ENCODE assay signal across 26 cellular contexts in the genomic region with DNA sequence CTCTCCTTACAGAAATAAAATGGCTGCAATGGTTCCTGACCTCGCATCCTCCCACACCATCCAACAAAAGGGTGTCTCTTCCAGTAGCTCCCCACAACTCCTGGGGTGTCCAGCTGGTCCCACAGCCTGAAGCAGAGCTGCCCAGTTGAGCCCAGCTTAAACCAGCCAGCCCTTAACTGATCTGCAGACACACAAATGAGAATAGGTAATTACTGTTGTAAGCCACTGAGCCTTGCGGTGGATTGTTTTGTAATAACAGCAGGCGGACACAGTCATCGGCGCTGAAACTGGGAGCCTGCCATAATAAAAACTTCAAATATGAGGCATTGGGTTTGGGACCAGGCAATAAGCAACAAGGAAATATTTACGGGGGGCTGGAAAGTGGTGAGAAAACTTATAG. TPM values are rescaled to one million over a fixed set of nuclear protein-coding genes. Genes with fewer than 3 reads are reported as not detected.
DNase-seq lines count a peak whose midpoint lies in the region; ATAC-seq, FAIRE-seq and TF ChIP-seq lines count a peak whose summit lies in the region.
"Had no signal": no experiment of that assay in that cellular context is flagged by ENCODE, and none has a peak within 500 bp of the region (broad histone marks: within the 10 kb centered on the region; RNA-seq: fewer than 3 reads in every experiment).

No MANE protein-coding gene starts in this region.

- H4K20me1 ChIP-seq in H1 (replicated peaks in 1 of 2; ENCODE audit: control insufficient read depth in 1 of 2, insufficient read depth in 2 of 2, low read length in 2 of 2), result no peaks in the 10 kb centered on the region
- no peaks in the 10 kb centered on the region for H4K20me1 ChIP-seq in neural progenitor cell (ENCODE audit: low read depth)
- no peaks in the 10 kb centered on the region for H4K20me1 ChIP-seq in SK-N-SH (ENCODE audit: insufficient read depth)
- H4K20me1 ChIP-seq: BLaER1 had no signal

- H3K23me2 ChIP-seq in H1 (ENCODE audit: low read depth, low read length), result 0 out of 2 replicates have a peak, but pooled peaks cover 1% of the 10 kb centered on the region

- no peak overlapping the region for H3K14ac ChIP-seq in H1 (ENCODE audit: insufficient read length)

- 93% methylated on average over 6 of the region's 6 CpGs for WGBS in A549 (ENCODE audit: missing lambda C conversion rate)
- 94% methylated on average over 6 of the region's 6 CpGs; no CpG with 5 or more reads in 1 of the 2 experiments for WGBS in H1 (ENCODE audit: extremely low coverage in 1 of 2, insufficient coverage in 1 of 2, insufficient read length in 1 of 2, insufficient replicate concordance in 2 of 2, low coverage in 1 of 2, low lambda C conversion rate in 2 of 2, missing lambda C conversion rate in 1 of 2), 2 experiments
- 85% methylated on average over 6 of the region's 6 CpGs for WGBS in SK-N-SH (ENCODE audit: low lambda C conversion rate)

- H3K9me3 Mint-ChIP-seq in neural progenitor cell, result peaks cover 2% of the 10 kb centered on the region
- H3K9me3 Mint-ChIP-seq: activated naive CD4-positive, alpha-beta T cell treated with anti-CD3 and anti-CD28 coated beads for 36 hours; stimulated activated naive CD8-positive, alpha-beta T cell treated with anti-CD3 and anti-CD28 coated beads, Interleukin-15, Interleukin-2, amounts not matched to agents 100 ng/mL and 50 ng/mL, for 24 hours had no signal

- no peak overlapping the region for H3K56ac ChIP-seq in H1 (replicated peaks; ENCODE audit: insufficient read length, low read depth, low read length)

- no peak overlapping the region for H2BK120ac ChIP-seq in H1 (replicated peaks; ENCODE audit: low read depth, low read length)

- H2BK20ac ChIP-seq in H1 (ENCODE audit: low read length), result no peak overlapping the region

- H4K91ac ChIP-seq in H1 (replicated peaks; ENCODE audit: insufficient read length, low read length), result no peak overlapping the region

- H3K27me3 Mint-ChIP-seq in neural progenitor cell (ENCODE audit: insufficient read depth, low read depth), result peaks cover 14% of the 10 kb centered on the region

- H3K79me1 ChIP-seq in H1 (ENCODE audit: low read depth, low read length), result no peaks in the 10 kb centered on the region

- H3K4me2 ChIP-seq in A549, result no peak overlapping the region
- H3K4me2 ChIP-seq in H1 (ENCODE audit: insufficient read depth in 1 of 2, low read depth in 2 of 2, low read length in 2 of 2), result no peak overlapping the region
- H3K4me2 ChIP-seq in neural progenitor cell, result no peak overlapping the region
- no peak overlapping the region for H3K4me2 ChIP-seq in SK-N-SH
- H3K4me2 ChIP-seq: BLaER1 had no signal

- H3K23ac ChIP-seq in H1 (ENCODE audit: insufficient read length), result no peak overlapping the region

- CTCF ChIA-PET in A549 (lab: Yijun Ruan, JAX) (interaction anchor here (6.2 kb wide), 1 partner anchor 14 kb away, joined by 50 read pairs; no protein-coding TSS in a partner anchor), H1 (lab: Charles Lee; ENCODE audit: partially characterized antibody) (interaction anchor here (1.3 to 3.4 kb wide), 3 partner anchors 11 to 88 kb away, joined by 3 to 18 read pairs (median 5); no protein-coding TSS in a partner anchor), SK-N-SH (lab: Yijun Ruan, JAX) (interaction anchor here (1.4 to 1.8 kb wide), 2 partner anchors 8 to 89 kb away, joined by 4 to 10 read pairs; no protein-coding TSS in a partner anchor)

- TF ChIP-seq EP300 in A549 (IDR thresholded peaks at IDR 0.05) (no peak), H1 (IDR thresholded peaks at IDR 0.05; ENCODE audit: borderline replicate concordance in 1 of 2, low read depth in 2 of 2, low read length in 2 of 2) (no peak), SK-N-SH (IDR thresholded peaks at IDR 0.05; ENCODE audit: borderline replicate concordance in 1 of 2, low read depth in 1 of 2, low read length in 1 of 2) (no peak)

- no peak for TF ChIP-seq RAD21 in A549 (conservative IDR thresholded peaks at IDR 0.05 in 1 of 2, IDR thresholded peaks at IDR 0.05 in 1 of 2)
- no peak for TF ChIP-seq RAD21 in H1 (IDR thresholded peaks at IDR 0.05 in 1 of 2, conservative IDR thresholded peaks at IDR 0.05 in 1 of 2; ENCODE audit: low read depth in 2 of 2, low read length in 2 of 2)
- TF ChIP-seq RAD21 in SK-N-SH (IDR thresholded peaks at IDR 0.05; ENCODE audit: low read length), result no peak

- no peak overlapping the region for H2AK5ac ChIP-seq in H1 (ENCODE audit: low read depth, low read length)

- H3K9ac ChIP-seq in H1 (replicated peaks in 1 of 4; ENCODE audit: extremely low read depth in 1 of 4, low read depth in 3 of 4, low read length in 3 of 4), result no peak overlapping the region
- H3K9ac ChIP-seq in neural progenitor cell, result no peak overlapping the region
- H3K9ac ChIP-seq in SK-N-SH, result no peak overlapping the region
- H3K9ac ChIP-seq: BLaER1 had no signal

- peaks cover 3% of the 10 kb centered on the region; the same call in 1 of the 3 replicates for H3K9me3 ChIP-seq in A549
- no peaks in the 10 kb centered on the region for H3K9me3 ChIP-seq in H1 (ENCODE audit: insufficient read depth in 2 of 2, low read depth in 1 of 2, low read length in 1 of 2)
- no peaks in the 10 kb centered on the region for H3K9me3 ChIP-seq in neural progenitor cell (ENCODE audit: low read depth)
- no peaks in the 10 kb centered on the region for H3K9me3 ChIP-seq in SK-N-SH

- H3K36me3 ChIP-seq in H1 (ENCODE audit: control insufficient read depth in 2 of 4, insufficient read depth in 4 of 4, low read length in 3 of 4) (no peaks in the 10 kb centered on the region), neural progenitor cell (no peaks in the 10 kb centered on the region), SK-N-SH (replicated peaks in 1 of 2; ENCODE audit: control insufficient read depth in 1 of 2, insufficient read depth in 2 of 2, low read length in 1 of 2) (no peaks in the 10 kb centered on the region)
- H3K36me3 ChIP-seq: BLaER1, tibial artery had no signal

- TF ChIP-seq POLR2A in A549 (IDR thresholded peaks at IDR 0.05; ENCODE audit: low read length), result no peak
- TF ChIP-seq POLR2A in H1 (IDR thresholded peaks at IDR 0.05; ENCODE audit: control extremely low read depth in 1 of 2, low read depth in 2 of 2, low read length in 2 of 2), result no peak

- peak overlapping the region; percentile 75 to 90; a peak in 4 of 6 replicates for H3K27ac ChIP-seq in A549
- H3K27ac ChIP-seq in H1 (ENCODE audit: low read depth, low read length), result no peak overlapping the region
- H3K27ac ChIP-seq in neural progenitor cell, result no peak overlapping the region
- H3K27ac ChIP-seq in SK-N-SH (ENCODE audit: low read depth in 2 of 2, low read length in 1 of 2), result no peak overlapping the region
- H3K27ac ChIP-seq: BLaER1, tibial artery had no signal

- H2AFZ ChIP-seq in H1 (ENCODE audit: low read length), result peak overlapping the region; percentile 76; the same call in 1 of the 2 replicates
- H2AFZ ChIP-seq in neural progenitor cell (replicated peaks), result no peak overlapping the region
- H2AFZ ChIP-seq in SK-N-SH (ENCODE audit: low read depth), result no peak overlapping the region

- H3K18ac ChIP-seq in H1 (ENCODE audit: extremely low read depth, low read length), result no peak overlapping the region

- no peak overlapping the region for H2BK5ac ChIP-seq in H1 (ENCODE audit: low read depth, low read length)

- ATAC-seq in A549 (no peak), GM18511 (IDR thresholded peaks at IDR 0.05; ENCODE audit: unreplicated experiment) (no peak), GM21717 (IDR thresholded peaks at IDR 0.05; ENCODE audit: unreplicated experiment) (no peak)

- H3K36me3 Mint-ChIP-seq in neural progenitor cell, result no peaks in the 10 kb centered on the region
- H3K36me3 Mint-ChIP-seq: naive B cell had no signal

- H3K4me3 Mint-ChIP-seq in neural progenitor cell, result peak overlapping the region; percentile 50
- H3K4me3 Mint-ChIP-seq: activated naive CD4-positive, alpha-beta T cell treated with anti-CD3 and anti-CD28 coated beads for 36 hours; naive B cell; stimulated activated naive CD8-positive, alpha-beta T cell treated with anti-CD3 and anti-CD28 coated beads, Interleukin-15, Interleukin-2, amounts not matched to agents 100 ng/mL and 50 ng/mL, for 24 hours had no signal

- no peak for FAIRE-seq in A549 (lab: Jason Lieb, UNC)
- FAIRE-seq in H1 (lab: Jason Lieb, UNC), result no peak
- FAIRE-seq: TTC549 had no signal

- no peaks in the 10 kb centered on the region for H3F3A ChIP-seq in neural progenitor cell (ENCODE audit: low read depth)
- no peaks in the 10 kb centered on the region for H3F3A ChIP-seq in SK-N-SH (replicated peaks; ENCODE audit: insufficient read depth)

- DNase-seq in A549 (ENCODE audit: low read depth in 1 of 2, low spot score in 1 of 2), result no peak
- peak; percentile 15 for DNase-seq in NOMO-1 treated with DMSO at 0.1 percent for 48 hours (lab: John Stamatoyannopoulos, UW; ENCODE audit: unreplicated experiment)
- no peak for DNase-seq in H1 (ENCODE audit: low read depth in 1 of 2, low spot score in 2 of 2)
- no peak for DNase-seq in neural progenitor cell (ENCODE audit: low spot score)
- DNase-seq in SK-N-SH, result no peak
- DNase-seq in T-helper 1 cell, result no peak
- DNase-seq: ACHN; activated naive CD4-positive, alpha-beta T cell treated with anti-CD3 and anti-CD28 coated beads for 36 hours; activated T-cell treated with anti-CD3 and anti-CD28 coated beads, Interleukin-2, amount 50 U/mL, for 48 hours; Calu3; cerebellar nuclear complex; effector CD8-positive, alpha-beta T cell; GOT3; mesendoderm; naive B cell; NCI-H1436; NCI-H510A treated with DMSO at 0.1 percent for 48 hours; retina; Right ventricle myocardium superior; stimulated activated CD4-positive, alpha-beta T cell treated with anti-CD3 and anti-CD28 coated beads, Interleukin-4, amount 100 ng/mL, for 4 hours; tibial artery had no signal

- H3K4me1 Mint-ChIP-seq in neural progenitor cell, result peaks cover 6% of the 10 kb centered on the region
- H3K4me1 Mint-ChIP-seq: naive B cell had no signal

- H3K79me2 ChIP-seq in H1 (ENCODE audit: control insufficient read depth in 1 of 2, insufficient read depth in 2 of 2, low read length in 2 of 2) (no peaks in the 10 kb centered on the region), neural progenitor cell (ENCODE audit: low read depth) (no peaks in the 10 kb centered on the region), SK-N-SH (ENCODE audit: insufficient read depth) (no peaks in the 10 kb centered on the region)

- H3K4me1 ChIP-seq in A549 (peaks cover 44% of the 10 kb centered on the region), H1 (replicated peaks in 1 of 4; ENCODE audit: control insufficient read depth in 3 of 4, insufficient read depth in 4 of 4, low read length in 3 of 4) (peaks cover 0 to 2% (median 0%) of the 10 kb centered on the region in 4 experiments; a peak in 1 of 7 replicates), neural progenitor cell (no peaks in the 10 kb centered on the region), SK-N-SH (ENCODE audit: control insufficient read depth in 1 of 2, insufficient read depth in 2 of 2, low read depth in 1 of 2, low read length in 1 of 2) (no peaks in the 10 kb centered on the region)
- H3K4me1 ChIP-seq: tibial artery had no signal

- H3K4me3 ChIP-seq in A549, result no peak overlapping the region
- H3K4me3 ChIP-seq in H1 (ENCODE audit: extremely low read depth in 1 of 4, insufficient read depth in 2 of 4, low read depth in 3 of 4, low read length in 4 of 4), result no peak overlapping the region
- H3K4me3 ChIP-seq in neural progenitor cell, result no peak overlapping the region
- H3K4me3 ChIP-seq in SK-N-SH (ENCODE audit: low read depth in 2 of 2, low read length in 1 of 2), result no peak overlapping the region
- H3K4me3 ChIP-seq: BLaER1, tibial artery had no signal

- H4K5ac ChIP-seq in H1 (ENCODE audit: insufficient read length, low read depth, low read length), result no peak overlapping the region

- POLR2A ChIA-PET in A549 (lab: Yijun Ruan, JAX), result interaction anchor here (1.6 kb wide), 1 partner anchor 11 kb away, joined by 6 read pairs; the partner anchor contains the start of gene ZBTB43
- POLR2A ChIA-PET in H1 (lab: Charles Lee; ENCODE audit: partially characterized antibody), result no interaction called here
- POLR2A ChIA-PET in SK-N-SH (lab: Yijun Ruan, JAX), result no interaction called here

- no peak overlapping the region for H2BK15ac ChIP-seq in H1 (ENCODE audit: low read length)

- TF ChIP-seq CTCF in A549 (IDR thresholded peaks at IDR 0.05) (no peak), H1 (IDR thresholded peaks at IDR 0.05; ENCODE audit: control extremely low read depth in 1 of 3, insufficient read depth in 1 of 3, low read depth in 1 of 3, low read length in 3 of 3) (no peak), neural progenitor cell (IDR thresholded peaks at IDR 0.05) (no peak), SK-N-SH (IDR thresholded peaks at IDR 0.05) (no peak)

- no peak overlapping the region for H4K8ac ChIP-seq in H1 (ENCODE audit: extremely low read depth, insufficient read depth, low read length)

- no peak overlapping the region for H3K27ac Mint-ChIP-seq in neural progenitor cell
- H3K27ac Mint-ChIP-seq: activated naive CD4-positive, alpha-beta T cell treated with anti-CD3 and anti-CD28 coated beads for 36 hours; naive B cell; stimulated activated naive CD8-positive, alpha-beta T cell treated with anti-CD3 and anti-CD28 coated beads, Interleukin-15, Interleukin-2, amounts not matched to agents 100 ng/mL and 50 ng/mL, for 24 hours had no signal

- no peaks in the 10 kb centered on the region for H3K9me2 ChIP-seq in SK-N-SH

- no peak overlapping the region for H3K4ac ChIP-seq in H1 (replicated peaks; ENCODE audit: insufficient read length, low read depth, low read length)

- H2BK12ac ChIP-seq in H1 (ENCODE audit: low read depth, low read length), result no peak overlapping the region

- H3K27me3 ChIP-seq in H1 (replicated peaks in 1 of 4; ENCODE audit: control insufficient read depth in 3 of 4, extremely low read depth in 1 of 4, insufficient read depth in 3 of 4, low read length in 3 of 4) (0 out of 7 replicates have a peak, but pooled peaks cover 0 to 3% (median 0%) of the 10 kb centered on the region in 4 experiments), neural progenitor cell (no peaks in the 10 kb centered on the region), SK-N-SH (ENCODE audit: insufficient read depth) (no peaks in the 10 kb centered on the region)
- H3K27me3 ChIP-seq: BLaER1 had no signal

RNA-seq across cellular contexts. Expression of gene ZBTB43, which starts 10.4 kb away (rescaled TPM):
- polyA plus RNA-seq in A549 (2011; rRNA removed) (9.9 and 11.7 TPM in 2 replicates), A549 (2017; fragmentation: RNase III; extraction: RNeasy Plus Mini Kit Qiagen cat#74134 plus additional on column Dnase treatment) (6.1 to 9.7 TPM (median 7.7 TPM) in 3 replicates), H1 (2011; rRNA removed) (3.0 and 4.1 TPM in 2 replicates), SK-N-SH (2012; rRNA removed) (3.5 and 4.6 TPM in 2 replicates)
- polyA plus RNA-seq in A549 (2012; cell fraction: cytosol; rRNA removed), result 1.8 and 2.2 TPM in 2 replicates
- 2.6 and 3.6 TPM in 2 replicates for polyA plus RNA-seq in A549 (2012; cell fraction: nucleus; rRNA removed)
- 7.1 and 8.6 TPM in 2 replicates for polyA minus RNA-seq in A549 (2011; rRNA and poly(A)+ RNA removed)
- total RNA-seq in H1 (2021; fragmentation: NEBNext Ultra II Directional; extraction: Animal tissue kit (Norgen Biotek cat#: 25700)), result 16.7 and 18.7 TPM in 2 replicates
- 5.2 TPM for polyA plus RNA-seq in H1 (2011; cell fraction: cytosol; rRNA removed)
- polyA plus RNA-seq in H1 (2011; cell fraction: nucleus; rRNA removed), result 4.8 TPM
- polyA plus RNA-seq in H1 (2012, experiment 1 of 2), result 4.3 to 11.6 TPM (median 6.5 TPM) in 4 replicates
- polyA plus RNA-seq in H1 (2012, experiment 2 of 2), result 0.50 TPM
- polyA plus RNA-seq in H1 (2013, experiment 1 of 2), result 5.5 TPM
- polyA plus RNA-seq in H1 (2013, experiment 2 of 2), result 5.8 TPM
- 34.8 and 43.6 TPM in 2 replicates for polyA minus RNA-seq in H1 (2011; rRNA and poly(A)+ RNA removed)
- 4.9 TPM for polyA minus RNA-seq in H1 (2011; cell fraction: cytosol; rRNA and poly(A)+ RNA removed)
- 4.6 TPM for polyA minus RNA-seq in H1 (2011; cell fraction: nucleus; rRNA and poly(A)+ RNA removed)
- total RNA-seq in neural progenitor cell (ENCODE audit: low replicate concordance), result 9.3 and 10.0 TPM in 2 replicates
- 3.5 and 3.7 TPM in 2 replicates for polyA plus RNA-seq in SK-N-SH (2012; cell fraction: cytosol; rRNA removed)
- polyA plus RNA-seq in SK-N-SH (2012; cell fraction: nucleus; rRNA removed), result 4.4 and 8.0 TPM in 2 replicates

Comparison
In these comparisons a context has a peak if more than half of its experiments do, and no peak if none do; other contexts are left out.
1. H3K27ac ChIP-seq: peak in A549 (2 of 2); none in H1 (single experiment), neural progenitor cell (single experiment) and SK-N-SH (0 of 2).